In genomic region chr15:55695432-55695831, GRCh38 we compare ENCODE assay signal across 29 cellular contexts. TPM values are rescaled to one million over a fixed set of nuclear protein-coding genes. Genes with fewer than 3 reads are reported as not detected.
DNase-seq lines count a peak whose midpoint lies in the region; ATAC-seq, FAIRE-seq and TF ChIP-seq lines count a peak whose summit lies in the region.
"Had no signal": no experiment of that assay in that cellular context is flagged by ENCODE, and none has a peak within 500 bp of the region (broad histone marks: within the 10 kb centered on the region; RNA-seq: fewer than 3 reads in every experiment).

No MANE protein-coding gene starts in this region.

- intact Hi-C loops in PC-3 (cut with micrococcal nuclease) (loop anchor here (2.0 to 10.0 kb wide), 2 partner anchors 41 to 61 kb away; no protein-coding TSS in a partner anchor), pancreas (cut with DNase I) (no loop called here), adrenal gland (cut with DNase I) (no loop called here)

- H3K27ac Mint-ChIP-seq in nephron, result peak overlapping the region in 2 of 3 experiments; percentile 11 to 66
- H3K27ac Mint-ChIP-seq: memory B cell; naive thymus-derived CD8-positive, alpha-beta T cell; T-cell had no signal

- no TSS peak for BruUV-seq in PC-3 (replicated peaks; lab: Mats Ljungman, UMichigan)

- no peaks in the 10 kb centered on the region for H3K9me3 ChIP-seq in PC-3 (ENCODE audit: low read length)
- no peaks in the 10 kb centered on the region for H3K9me3 ChIP-seq in pancreas
- no peaks in the 10 kb centered on the region for H3K9me3 ChIP-seq in adrenal gland (replicated peaks in 1 of 3)
- H3K9me3 ChIP-seq: breast epithelium, psoas muscle, stomach, transverse colon had no signal

- POLR2A ChIA-PET in PC-3 (lab: Charles Lee; ENCODE audit: unreplicated experiment), result no interaction called here

- TF ChIP-seq CTCF in PC-3 (conservative IDR thresholded peaks at IDR 0.05; ENCODE audit: low read depth, low read length) (no peak), fibroblast of villous mesenchyme (IDR thresholded peaks at IDR 0.05; ENCODE audit: insufficient read depth, low read depth, low read length) (no peak), nephron (IDR thresholded peaks at IDR 0.05; ENCODE audit: unreplicated experiment in 3 of 3) (no peak), pancreas (IDR thresholded peaks at IDR 0.05) (no peak), adrenal gland (IDR thresholded peaks at IDR 0.05) (no peak)

- peaks cover 11% of the 10 kb centered on the region for H3K4me1 ChIP-seq in PC-3 (ENCODE audit: insufficient read depth, low read length)
- no peaks in the 10 kb centered on the region for H3K4me1 ChIP-seq in pancreas
- H3K4me1 ChIP-seq in adrenal gland (replicated peaks in 1 of 2), result no peaks in the 10 kb centered on the region
- H3K4me1 ChIP-seq: breast epithelium, psoas muscle, stomach had no signal

- peaks cover 4% of the 10 kb centered on the region for H3K36me3 Mint-ChIP-seq in nephron (ENCODE audit: low read depth)
- H3K36me3 Mint-ChIP-seq: memory B cell; naive thymus-derived CD8-positive, alpha-beta T cell; T-cell had no signal

- H3K4me3 ChIP-seq in H7 (ENCODE audit: insufficient read depth, low read depth, low read length) (no peak overlapping the region), PC-3 (ENCODE audit: low read length) (no peak overlapping the region), fibroblast of villous mesenchyme (ENCODE audit: low read depth, low read length) (no peak overlapping the region), pancreas (no peak overlapping the region), adrenal gland (no peak overlapping the region)
- H3K4me3 ChIP-seq: breast epithelium, psoas muscle, stomach, transverse colon had no signal

- no peak overlapping the region for H3K9ac ChIP-seq in PC-3 (ENCODE audit: low read length)

- ATAC-seq in PC-3, result no peak
- no peak for ATAC-seq in pancreas
- no peak for ATAC-seq in GM19463 (IDR thresholded peaks at IDR 0.05; ENCODE audit: unreplicated experiment)
- ATAC-seq: naive thymus-derived CD8-positive, alpha-beta T cell; psoas muscle; T-cell had no signal

- peak overlapping the region; percentile 23; the same call in 1 of the 2 replicates for H3K27ac ChIP-seq in PC-3 (ENCODE audit: low read length)
- no peak overlapping the region for H3K27ac ChIP-seq in pancreas
- no peak overlapping the region for H3K27ac ChIP-seq in adrenal gland
- H3K27ac ChIP-seq: breast epithelium, C4-2B, psoas muscle, stomach, transverse colon had no signal

- no peaks in the 10 kb centered on the region for H3K9me3 Mint-ChIP-seq in nephron
- H3K9me3 Mint-ChIP-seq: memory B cell; naive thymus-derived CD8-positive, alpha-beta T cell; T-cell had no signal

- H3K4me1 Mint-ChIP-seq in nephron, result peaks cover 11% of the 10 kb centered on the region
- H3K4me1 Mint-ChIP-seq: naive thymus-derived CD8-positive, alpha-beta T cell; T-cell had no signal

- H3F3A ChIP-seq in PC-3 (ENCODE audit: low read length, unreplicated experiment), result no peaks in the 10 kb centered on the region

- no peak for FAIRE-seq in pancreas (lab: Jason Lieb, UNC)
- FAIRE-seq: TTC549 had no signal

- no peak overlapping the region for H3K4me3 Mint-ChIP-seq in nephron
- H3K4me3 Mint-ChIP-seq: memory B cell; naive thymus-derived CD8-positive, alpha-beta T cell; T-cell had no signal

- H2AFZ ChIP-seq in PC-3 (ENCODE audit: low read length), result no peak overlapping the region

- TF ChIP-seq POLR2A in adrenal gland (IDR thresholded peaks at IDR 0.05), result no peak

- H3K9me2 ChIP-seq in PC-3 (replicated peaks; ENCODE audit: low read length), result no peaks in the 10 kb centered on the region

- CTCF ChIA-PET in PC-3 (lab: Charles Lee), result no interaction called here

- H3K27me3 Mint-ChIP-seq in nephron (ENCODE audit: low read depth), result no peaks in the 10 kb centered on the region

- no peaks in the 10 kb centered on the region for H4K20me1 ChIP-seq in PC-3 (ENCODE audit: low read length)

- H3K4me2 ChIP-seq in PC-3 (ENCODE audit: low read length), result 0 out of 2 replicates have a peak overlapping the region, but pooled peaks have one; percentile 15

- peak; percentile 2 for DNase-seq in H7
- no peak for DNase-seq in PC-3
- peak; percentile 39 for DNase-seq in fibroblast of villous mesenchyme (ENCODE audit: low read depth)
- no peak for DNase-seq in pancreas
- no peak for DNase-seq in NCI-H2171 treated with DMSO at 0.1 percent for 48 hours (lab: John Stamatoyannopoulos, UW)
- DNase-seq in adrenal gland, result no peak
- DNase-seq: activated CD4-positive, alpha-beta T cell treated with anti-CD3 and anti-CD28 coated beads for 48 hours; activated effector memory CD4-positive, alpha-beta T cell treated with anti-CD3 and anti-CD28 coated beads, Interleukin-2, amount 50 U/mL, for 16 hours; cortex of kidney; GF-D8; GOT3; hypothalamus; Kasumi-1; kidney glomerular epithelial cell; naive thymus-derived CD8-positive, alpha-beta T cell; NCI-H1092 treated with DMSO at 0.1 percent for 48 hours; NCI-H2029; psoas muscle; SHP77 treated with DMSO at 0.1 percent for 48 hours; stimulated activated CD4-positive, alpha-beta T cell treated with anti-CD3 and anti-CD28 coated beads, Interleukin-4, amount 100 ng/mL, for 24 hours; stomach; T-cell; transverse colon had no signal

- H3K36me3 ChIP-seq in H7 (replicated peaks; ENCODE audit: control insufficient read depth, insufficient read depth, low read length) (no peaks in the 10 kb centered on the region), PC-3 (ENCODE audit: low read depth, low read length) (no peaks in the 10 kb centered on the region), pancreas (no peaks in the 10 kb centered on the region), adrenal gland (replicated peaks in 1 of 2) (no peaks in the 10 kb centered on the region)
- H3K36me3 ChIP-seq: breast epithelium, stomach, transverse colon had no signal

- H3K27me3 ChIP-seq in H7 (ENCODE audit: control insufficient read depth, insufficient read depth, low read length) (no peaks in the 10 kb centered on the region; the same call in 1 of the 2 replicates), PC-3 (ENCODE audit: low read length) (peaks cover 3% of the 10 kb centered on the region; the same call in 1 of the 2 replicates), pancreas (no peaks in the 10 kb centered on the region), adrenal gland (no peaks in the 10 kb centered on the region)
- H3K27me3 ChIP-seq: breast epithelium, stomach, transverse colon had no signal

- H3K79me2 ChIP-seq in PC-3 (ENCODE audit: low read length), result no peaks in the 10 kb centered on the region

- 68 to 69% methylated on average over 8 of the region's 8 CpGs for WGBS in pancreas, 2 donors
- 76 to 88% (median 80%) methylated on average over 8 of the region's 8 CpGs for WGBS in adrenal gland, 4 donors

RNA-seq across cellular contexts. Expression of gene PRTG, which starts 47.5 kb away (rescaled TPM):
- 2.0 and 2.9 TPM in 2 replicates for total RNA-seq in H7 (2014; rRNA removed; shearing (Covaris generic))
- total RNA-seq in PC-3 (2014; rRNA removed) (1.4 and 5.2 TPM in 2 replicates), fibroblast of villous mesenchyme (6.4 and 6.9 TPM in 2 replicates), pancreas (under 1 TPM; 0.05 to 0.35 (median 0.24) TPM), adrenal gland (1 to 10 TPM; 2.1 to 3.4 (median 3.0) TPM)
- polyA plus RNA-seq in pancreas (under 1 TPM; 0.07 to 0.08 TPM), adrenal gland (1 to 10 TPM in 2 of 3 donors, under 1 TPM in 1; 0.40 to 1.8 (median 1.4) TPM)
- total RNA-seq: naive thymus-derived CD8-positive, alpha-beta T cell had no signal
- polyA plus RNA-seq: naive thymus-derived CD8-positive, alpha-beta T cell had no signal

Comparison
In these comparisons a context has a peak if more than half of its experiments do, and no peak if none do; other contexts are left out.
1. DNase-seq: peak in H7 (single experiment) and fibroblast of villous mesenchyme (single experiment); none in PC-3 (single experiment), pancreas (0 of 6), NCI-H2171 treated with DMSO at 0.1 percent for 48 hours (single experiment) and adrenal gland (0 of 7).